In genomic region chr7:84314263-84314662, GRCh38 we compare ENCODE assay signal across 24 cellular contexts.
DNase-seq lines count a peak whose midpoint lies in the region; ATAC-seq, FAIRE-seq and TF ChIP-seq lines count a peak whose summit lies in the region.
"Had no signal": no experiment of that assay in that cellular context is flagged by ENCODE, and none has a peak within 500 bp of the region (broad histone marks: within the 10 kb centered on the region; RNA-seq: fewer than 3 reads in every experiment).

No MANE protein-coding gene starts in this region.

- H3K9ac ChIP-seq in KMS-11 (peak overlapping the region; percentile 74; the same call in 1 of the 2 replicates), GM12878 (ENCODE audit: control insufficient read depth, insufficient read depth, low read length) (no peak overlapping the region)
- H3K9ac ChIP-seq: SK-N-SH had no signal

- no peak overlapping the region for H3K4me3 ChIP-seq in KMS-11 (IDR thresholded peaks at IDR 0.05; ENCODE audit: insufficient read depth, low read depth, low read length)
- H3K4me3 ChIP-seq in GM12878: no peak overlapping the region
- H3K4me3 ChIP-seq: A549, K562 had no signal

- H3K36me3 ChIP-seq in KMS-11 (ENCODE audit: insufficient read depth): no peaks in the 10 kb centered on the region
- H3K36me3 ChIP-seq in GM12878 (ENCODE audit: control insufficient read depth in 2 of 2, insufficient read depth in 2 of 2, low read length in 1 of 2): no peaks in the 10 kb centered on the region

- H3K4me3 Mint-ChIP-seq in nephron: no peak overlapping the region
- no peak overlapping the region for H3K4me3 Mint-ChIP-seq in stimulated activated effector memory CD8-positive, alpha-beta T cell treated with anti-CD3 and anti-CD28 coated beads, Interleukin-12 subunit alpha, Interleukin-12 subunit beta, amount 100 ng/mL, for 72 hours
- H3K4me3 Mint-ChIP-seq: B cell; CD8-positive, alpha-beta memory T cell had no signal

- H4K20me1 ChIP-seq in KMS-11 (ENCODE audit: insufficient read depth): no peaks in the 10 kb centered on the region
- H4K20me1 ChIP-seq in GM12878 (ENCODE audit: control insufficient read depth, insufficient read depth): no peaks in the 10 kb centered on the region

- intact Hi-C loops in GM12878 (cut with micrococcal nuclease; ENCODE audit: unreplicated experiment): no loop called here

- H3K27me3 Mint-ChIP-seq in nephron (ENCODE audit: low read depth): no peaks in the 10 kb centered on the region
- H3K27me3 Mint-ChIP-seq: B cell; CD8-positive, alpha-beta memory T cell had no signal

- no peaks in the 10 kb centered on the region for H3K9me3 ChIP-seq in GM12878 (replicated peaks; ENCODE audit: control insufficient read depth, insufficient read depth, low read length)
- H3K9me3 ChIP-seq: A549, SK-N-SH had no signal

- WGBS in GM12878 (ENCODE audit: insufficient coverage, insufficient replicate concordance, low lambda C conversion rate, missing lambda C conversion rate): 65% methylated on average over 2 of the region's 2 CpGs

- POLR2A ChIA-PET in GM12878 (lab: Charles Lee): no interaction called here

- H3K27me3 ChIP-seq in KMS-11 (ENCODE audit: insufficient read depth, low read depth): no peaks in the 10 kb centered on the region
- no peaks in the 10 kb centered on the region for H3K27me3 ChIP-seq in GM12878 (replicated peaks in 1 of 2; ENCODE audit: control insufficient read depth in 2 of 2, insufficient read depth in 2 of 2, low read length in 1 of 2)

- no peak for TF ChIP-seq EP300 in GM12878 (IDR thresholded peaks at IDR 0.05; ENCODE audit: borderline replicate concordance in 1 of 2, control insufficient read depth in 1 of 2, low read depth in 2 of 2, low read length in 2 of 2)

- H3K79me2 ChIP-seq in KMS-11 (ENCODE audit: insufficient read depth, low read depth): no peaks in the 10 kb centered on the region
- H3K79me2 ChIP-seq in GM12878 (ENCODE audit: control insufficient read depth, insufficient read depth, low read length): no peaks in the 10 kb centered on the region

- H3K4me1 ChIP-seq in KMS-11 (ENCODE audit: low read depth, poor library complexity, severe bottlenecking) (peaks cover 22% of the 10 kb centered on the region), GM12878 (ENCODE audit: control insufficient read depth, insufficient read depth, low read length) (no peaks in the 10 kb centered on the region)
- H3K4me1 ChIP-seq: A549 had no signal

- TF ChIP-seq CTCF in KMS-11 (conservative IDR thresholded peaks at IDR 0.05; ENCODE audit: low read depth, low read length): no peak
- TF ChIP-seq CTCF in GM12878 (IDR thresholded peaks at IDR 0.05 in 2 of 3, conservative IDR thresholded peaks at IDR 0.05 in 1 of 3; ENCODE audit: control insufficient read depth in 2 of 3, extremely low read depth in 1 of 3, insufficient read depth in 1 of 3, low read depth in 3 of 3, low read length in 3 of 3): no peak
- no peak for TF ChIP-seq CTCF in nephron (IDR thresholded peaks at IDR 0.05; ENCODE audit: unreplicated experiment in 3 of 3)

- H3K27ac Mint-ChIP-seq in nephron: peak overlapping the region in 2 of 3 experiments; percentile 50 to 51
- no peak overlapping the region for H3K27ac Mint-ChIP-seq in stimulated activated effector memory CD8-positive, alpha-beta T cell treated with anti-CD3 and anti-CD28 coated beads, Interleukin-12 subunit alpha, Interleukin-12 subunit beta, amount 100 ng/mL, for 72 hours
- H3K27ac Mint-ChIP-seq: B cell; CD8-positive, alpha-beta memory T cell had no signal

- no peaks in the 10 kb centered on the region for H3K36me3 Mint-ChIP-seq in nephron (ENCODE audit: low read depth)
- H3K36me3 Mint-ChIP-seq in stimulated activated effector memory CD8-positive, alpha-beta T cell treated with anti-CD3 and anti-CD28 coated beads, Interleukin-12 subunit alpha, Interleukin-12 subunit beta, amount 100 ng/mL, for 72 hours: no peaks in the 10 kb centered on the region
- H3K36me3 Mint-ChIP-seq: CD8-positive, alpha-beta memory T cell had no signal

- SMC1A ChIA-PET in GM12878 (lab: Charles Lee; ENCODE audit: uncharacterized antibody, unreplicated experiment): interaction anchor here (1.0 to 1.5 kb wide), 5 partner anchors 13 to 53 kb away, joined by 3 to 4 read pairs (median 3); no protein-coding TSS in a partner anchor

- DNase-seq in GM12878 (ENCODE audit: low read depth, low spot score) (no peak), NCI-H774 (lab: John Stamatoyannopoulos, UW) (no peak)
- no peak for DNase-seq in activated CD4-positive, alpha-beta T cell treated with anti-CD3 and anti-CD28 coated beads, Interleukin-2, amount 50 U/mL, for 48 hours
- DNase-seq in stimulated activated effector memory CD8-positive, alpha-beta T cell treated with anti-CD3 and anti-CD28 coated beads, Interleukin-12 subunit alpha, Interleukin-12 subunit beta, amount 100 ng/mL, for 72 hours (ENCODE audit: low spot score in 2 of 2): no peak
- DNase-seq in activated CD4-positive, alpha-beta T cell treated with anti-CD3 and anti-CD28 coated beads, Interleukin-2, amount 50 U/mL, for 4 hours: no peak
- DNase-seq: Calu3; CD8-positive, alpha-beta memory T cell; DMS153; DND-41; H7; MM.1S; NCI-H2029; NCI-H446 treated with DMSO at 0.1 percent for 48 hours; NCI-H526; SK-N-SH; SW 1271 had no signal

- no peaks in the 10 kb centered on the region for H3K4me1 Mint-ChIP-seq in nephron
- no peaks in the 10 kb centered on the region for H3K4me1 Mint-ChIP-seq in stimulated activated effector memory CD8-positive, alpha-beta T cell treated with anti-CD3 and anti-CD28 coated beads, Interleukin-12 subunit alpha, Interleukin-12 subunit beta, amount 100 ng/mL, for 72 hours
- H3K4me1 Mint-ChIP-seq: B cell; CD8-positive, alpha-beta memory T cell had no signal

- FAIRE-seq in GM12878 (lab: Jason Lieb, UNC): no peak
- FAIRE-seq: A549, GM18507, HTR-8/SVneo, K562 had no signal

- peak overlapping the region; percentile 86 for H3K27ac ChIP-seq in KMS-11
- no peak overlapping the region for H3K27ac ChIP-seq in GM12878 (ENCODE audit: control insufficient read depth, insufficient read depth)
- H3K27ac ChIP-seq: A549, C4-2B had no signal

- RAD21 ChIA-PET in GM12878 (lab: Charles Lee; ENCODE audit: unreplicated experiment): no interaction called here

- no peaks in the 10 kb centered on the region for H3K9me3 Mint-ChIP-seq in nephron
- H3K9me3 Mint-ChIP-seq in stimulated activated effector memory CD8-positive, alpha-beta T cell treated with anti-CD3 and anti-CD28 coated beads, Interleukin-12 subunit alpha, Interleukin-12 subunit beta, amount 100 ng/mL, for 72 hours: peaks cover 4% of the 10 kb centered on the region

- in situ Hi-C loops in GM12878 (cut with MboI): no loop called here

- no peak for TF ChIP-seq POLR2A in GM12878 (IDR thresholded peaks at IDR 0.05; ENCODE audit: low read depth, low read length)

- peak overlapping the region; percentile 77; the same call in 1 of the 2 replicates for H2AFZ ChIP-seq in KMS-11 (ENCODE audit: low read depth)
- H2AFZ ChIP-seq in GM12878 (ENCODE audit: control insufficient read depth, low read depth, low read length): no peak overlapping the region

- CTCF ChIA-PET in GM12878 (lab: Yijun Ruan, JAX): interaction anchor here (0.9 to 1.3 kb wide), 2 partner anchors 9 to 100 kb away, joined by 3 read pairs; no protein-coding TSS in a partner anchor

- no TSS peak for BruUV-seq in GM12878 (replicated peaks; lab: Mats Ljungman, UMichigan)

- peak; percentile 19; the same call in 1 of the 3 replicates for ATAC-seq in GM12878
- ATAC-seq in stimulated activated effector memory CD8-positive, alpha-beta T cell treated with anti-CD3 and anti-CD28 coated beads, Interleukin-12 subunit alpha, Interleukin-12 subunit beta, amount 100 ng/mL, for 72 hours: no peak
- ATAC-seq: A549, K562 had no signal

- H3K4me2 ChIP-seq in KMS-11 (peak overlapping the region; percentile 93), GM12878 (ENCODE audit: control insufficient read depth, insufficient read depth) (no peak overlapping the region)
- H3K4me2 ChIP-seq: A549, SK-N-SH had no signal

- no peak for TF ChIP-seq RAD21 in GM12878 (IDR thresholded peaks at IDR 0.05; ENCODE audit: insufficient read depth, low read depth, low read length)

TF ChIP-seq in GM12878, 131 proteins besides CTCF, POLR2A, EP300 and RAD21:
- TF ChIP-seq PKNOX1 (IDR thresholded peaks at IDR 0.05) (no peak), CREM (IDR thresholded peaks at IDR 0.05; ENCODE audit: low read depth) (no peak), BACH1 (IDR thresholded peaks at IDR 0.05; ENCODE audit: borderline replicate concordance) (no peak), MTA2 (IDR thresholded peaks at IDR 0.05; ENCODE audit: low read depth) (no peak), RCOR1 (conservative IDR thresholded peaks at IDR 0.05; ENCODE audit: low read depth, low read length) (no peak)
